8 cellular contexts compared by ENCODE assay signal in genomic region chr10:102795453-102796406, GRCh38. TPM values are rescaled to one million over a fixed set of nuclear protein-coding genes. Genes with fewer than 3 reads are reported as not detected.
DNase-seq lines count a peak whose midpoint lies in the region; ATAC-seq and TF ChIP-seq lines count a peak whose summit lies in the region.

No MANE protein-coding gene starts in this region.

- DNase-seq in NOMO-1 (lab: John Stamatoyannopoulos, UW; ENCODE audit: unreplicated experiment in 2 of 2) (peak; percentile 73 to 91), right lobe of liver (no peak), PC-9 (no peak), SW480 (ENCODE audit: low spot score) (no peak), COLO668 (lab: John Stamatoyannopoulos, UW; ENCODE audit: unreplicated experiment) (no peak), SJCRH30 (no peak)

- no peak overlapping the region for H3K4me2 ChIP-seq in PC-9

- ATAC-seq in GM21515 (IDR thresholded peaks at IDR 0.05; ENCODE audit: unreplicated experiment) (peak; percentile 38), right lobe of liver (peak in 1 of 4 donors; percentile 4)

- TF ChIP-seq CTCF in right lobe of liver (IDR thresholded peaks at IDR 0.05), result no peak
- no peak for TF ChIP-seq CTCF in PC-9 (conservative IDR thresholded peaks at IDR 0.05)

- H3K4me3 ChIP-seq in ACC112 (ENCODE audit: low read depth, low read length), result peak overlapping the region; percentile 24; the same call in 1 of the 2 replicates
- H3K4me3 ChIP-seq in right lobe of liver, result no peak overlapping the region
- H3K4me3 ChIP-seq in PC-9, result no peak overlapping the region
- no peak overlapping the region for H3K4me3 ChIP-seq in SJCRH30

- no TSS peak for BruUV-seq in PC-9 (replicated peaks; lab: Mats Ljungman, UMichigan)

- H3K79me2 ChIP-seq in ACC112 (ENCODE audit: control insufficient read depth, insufficient read depth, low read length, unreplicated experiment), result peaks cover 10% of the 10 kb centered on the region
- H3K79me2 ChIP-seq in PC-9 (ENCODE audit: low read depth), result no peaks in the 10 kb centered on the region

- POLR2A ChIA-PET in PC-9 (lab: Charles Lee; ENCODE audit: unreplicated experiment), result no interaction called here

- no peak for TF ChIP-seq POLR2A in right lobe of liver (IDR thresholded peaks at IDR 0.05)

- intact Hi-C loops in right lobe of liver (cut with DNase I) (no loop called here), PC-9 (cut with micrococcal nuclease; ENCODE audit: unreplicated experiment) (no loop called here)

- H3K27me3 ChIP-seq in ACC112 (ENCODE audit: insufficient read depth, low read length) (no peaks in the 10 kb centered on the region), right lobe of liver (no peaks in the 10 kb centered on the region), PC-9 (ENCODE audit: insufficient read depth, low read depth) (no peaks in the 10 kb centered on the region), SJCRH30 (no peaks in the 10 kb centered on the region)

- 0 out of 2 replicates have a peak, but pooled peaks cover 3% of the 10 kb centered on the region for H3K36me3 ChIP-seq in ACC112 (ENCODE audit: insufficient read depth, low read length)
- H3K36me3 ChIP-seq in right lobe of liver, result peaks cover 0 to 8% (median 0%) of the 10 kb centered on the region in 4 donors
- H3K36me3 ChIP-seq in PC-9 (ENCODE audit: low read depth), result no peaks in the 10 kb centered on the region
- H3K36me3 ChIP-seq in SJCRH30, result peaks cover 28% of the 10 kb centered on the region

- no peaks in the 10 kb centered on the region for H3K9me2 ChIP-seq in PC-9 (ENCODE audit: insufficient read depth)

- H2AFZ ChIP-seq in ACC112 (ENCODE audit: low read length, unreplicated experiment) (no peak overlapping the region), PC-9 (no peak overlapping the region)

- H3K27ac ChIP-seq in ACC112 (ENCODE audit: low read depth, low read length), result peak overlapping the region; percentile 33
- peak overlapping the region; percentile 52 to 80 (median 74) for H3K27ac ChIP-seq in right lobe of liver
- H3K27ac ChIP-seq in PC-9, result no peak overlapping the region
- H3K27ac ChIP-seq in SJCRH30, result no peak overlapping the region

- CTCF ChIA-PET in PC-9 (lab: Charles Lee), result no interaction called here

- no peaks in the 10 kb centered on the region for H3F3A ChIP-seq in PC-9 (ENCODE audit: insufficient read depth, low read depth)

- H3K9me3 ChIP-seq in right lobe of liver (no peaks in the 10 kb centered on the region), PC-9 (ENCODE audit: insufficient read depth, low read depth) (no peaks in the 10 kb centered on the region), SJCRH30 (replicated peaks) (no peaks in the 10 kb centered on the region)

- 71% methylated on average over 13 of the region's 15 CpGs for WGBS in right lobe of liver (ENCODE audit: insufficient coverage, low coverage, low lambda C conversion rate, missing lambda C conversion rate)

- H3K4me1 ChIP-seq in ACC112 (ENCODE audit: control insufficient read depth, insufficient read depth, low read length, unreplicated experiment) (peaks cover 26% of the 10 kb centered on the region), right lobe of liver (peaks cover 3 to 51% (median 30%) of the 10 kb centered on the region in 4 donors), PC-9 (replicated peaks; ENCODE audit: insufficient read depth) (no peaks in the 10 kb centered on the region), SJCRH30 (peaks cover 14% of the 10 kb centered on the region; the same call in 1 of the 2 replicates)

- H4K20me1 ChIP-seq in PC-9 (ENCODE audit: insufficient read depth), result no peaks in the 10 kb centered on the region

RNA-seq across cellular contexts. Expression of gene CYP17A1, which starts 41.5 kb away (rescaled TPM):
- total RNA-seq in right lobe of liver (1 to 10 TPM in 4 of 6 experiments, under 1 TPM in 2; 0.61 to 4.2 (median 1.5) TPM), PC-9 (2021) (not detected in 2 replicates)
- not detected in 2 replicates for total RNA-seq in SJCRH30 (2014; rRNA removed; shearing (Covaris generic))

RNA-seq across cellular contexts. Expression of gene WBP1L, which starts 52.0 kb away (rescaled TPM):
- total RNA-seq in right lobe of liver (10 to 100 TPM; 24.1 to 58.4 (median 32.8) TPM), PC-9 (2021) (16.2 and 19.7 TPM in 2 replicates)
- total RNA-seq in SJCRH30 (2014; rRNA removed; shearing (Covaris generic)), result 24.1 TPM in 2 replicates

RNA-seq across cellular contexts. Expression of gene BORCS7, which starts 58.3 kb away (rescaled TPM):
- total RNA-seq in right lobe of liver (10 to 100 TPM; 14.2 to 36.4 (median 28.1) TPM), PC-9 (2021) (8.2 and 9.4 TPM in 2 replicates)
- total RNA-seq in SJCRH30 (2014; rRNA removed; shearing (Covaris generic)), result 19.9 and 24.3 TPM in 2 replicates

Comparison
In these comparisons a context has a peak if more than half of its experiments do, and no peak if none do; other contexts are left out.
1. H3K27ac ChIP-seq: peak in ACC112 (single experiment) and right lobe of liver (3 of 3); none in PC-9 (single experiment) and SJCRH30 (single experiment).
2. DNase-seq: peak in NOMO-1 (2 of 2); none in right lobe of liver (0 of 3), PC-9 (0 of 2), SW480 (single experiment), COLO668 (single experiment) and SJCRH30 (0 of 2).